In genomic region chr3:101846709-101847108, GRCh38 we compare ENCODE assay signal across 2 cellular contexts.
TF ChIP-seq lines count a peak whose summit lies in the region.

No MANE protein-coding gene starts in this region.

TF ChIP-seq in H1, 55 proteins besides CTCF, POLR2A, EP300 and RAD21:
- TF ChIP-seq GABPA (IDR thresholded peaks at IDR 0.05; ENCODE audit: borderline replicate concordance, insufficient read depth, low read length) (no peak), SIN3A (conservative IDR thresholded peaks at IDR 0.05 in 1 of 2, IDR thresholded peaks at IDR 0.05 in 1 of 2; ENCODE audit: low read depth in 1 of 2, low read length in 2 of 2) (no peak), TCF12 (IDR thresholded peaks at IDR 0.05; ENCODE audit: low read depth, low read length) (no peak)

TF ChIP-seq in SK-N-SH, 30 proteins besides CTCF, POLR2A, EP300 and RAD21:
- TF ChIP-seq RFX5 (IDR thresholded peaks at IDR 0.05; ENCODE audit: low read length) (no peak), MEF2A (IDR thresholded peaks at IDR 0.05; ENCODE audit: borderline replicate concordance, low read depth) (no peak), SIN3A (IDR thresholded peaks at IDR 0.05; ENCODE audit: borderline replicate concordance, low read depth, low read length) (no peak), GABPA (IDR thresholded peaks at IDR 0.05; ENCODE audit: low read depth) (no peak), RXRA (IDR thresholded peaks at IDR 0.05; ENCODE audit: borderline replicate concordance, low read depth) (no peak), NRF1 (IDR thresholded peaks at IDR 0.05; ENCODE audit: low read depth, low read length) (no peak), PBX3 (IDR thresholded peaks at IDR 0.05) (no peak), TCF12 (IDR thresholded peaks at IDR 0.05) (no peak)
